Comparison of ENCODE assay signal across 8 cellular contexts in the genomic region with DNA sequence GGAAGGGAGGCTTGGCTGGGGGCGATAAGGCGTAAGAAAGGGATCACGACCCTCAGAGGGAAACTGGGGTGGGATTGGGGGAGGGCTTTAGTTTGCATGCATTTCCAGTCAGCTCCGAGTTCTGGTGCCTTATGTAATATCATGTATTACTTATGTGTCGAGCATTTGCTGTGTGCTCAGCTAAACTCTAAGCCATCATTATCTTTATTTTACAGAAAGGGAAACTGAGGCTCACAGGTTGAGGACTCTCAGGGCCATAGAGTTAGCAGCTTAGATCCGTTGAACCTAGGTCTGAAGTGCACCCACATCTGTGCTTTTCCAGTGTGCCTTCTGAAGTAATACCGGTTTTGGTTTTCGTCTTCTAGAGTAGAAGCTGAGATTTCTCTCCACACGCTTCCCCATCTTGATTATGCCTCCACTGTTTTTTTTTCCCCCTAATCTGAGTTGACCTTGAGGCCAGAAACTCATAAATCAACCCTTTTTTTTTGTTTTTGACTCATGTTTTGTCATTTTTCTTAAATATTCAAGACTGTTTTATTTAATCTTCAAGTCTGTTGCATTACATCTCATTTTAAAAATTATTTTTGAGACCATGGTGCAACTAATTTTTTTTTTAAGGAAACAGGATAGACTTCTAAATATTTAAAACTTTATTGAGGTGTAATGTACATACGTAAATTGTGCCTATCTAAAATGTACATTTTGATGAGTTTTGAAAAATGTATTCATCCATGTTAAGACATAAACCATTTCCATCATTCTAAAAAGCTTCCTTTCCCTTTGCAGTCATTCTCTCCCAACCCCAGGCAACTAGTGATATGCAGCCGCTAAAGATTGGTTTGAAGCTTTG. TPM values are rescaled to one million over a fixed set of nuclear protein-coding genes. Genes with fewer than 3 reads are reported as not detected.
DNase-seq lines count a peak whose midpoint lies in the region; TF ChIP-seq lines count a peak whose summit lies in the region.

No MANE protein-coding gene starts in this region.

- peak overlapping the region; percentile 100 for H3K4me3 Mint-ChIP-seq in activated T-cell treated with anti-CD3 and anti-CD28 coated beads, Interleukin-2, amount 50 U/mL, for 24 hours

- no peak for TF ChIP-seq POLR2A in sigmoid colon (IDR thresholded peaks at IDR 0.05)

- peaks cover 11% of the 10 kb centered on the region for H3K9me3 Mint-ChIP-seq in activated T-cell treated with anti-CD3 and anti-CD28 coated beads, Interleukin-2, amount 50 U/mL, for 24 hours

- H3K27me3 ChIP-seq in SK-N-SH (ENCODE audit: insufficient read depth) (no peaks in the 10 kb centered on the region), sigmoid colon (no peaks in the 10 kb centered on the region)

- H3F3A ChIP-seq in SK-N-SH (replicated peaks; ENCODE audit: insufficient read depth): peaks cover 18% of the 10 kb centered on the region

- peaks cover 61% of the 10 kb centered on the region for H3K36me3 Mint-ChIP-seq in activated T-cell treated with anti-CD3 and anti-CD28 coated beads, Interleukin-2, amount 50 U/mL, for 24 hours (ENCODE audit: low read depth)

- peak overlapping the region; percentile 82 to 84 for H3K4me3 ChIP-seq in SK-N-SH (ENCODE audit: low read depth in 2 of 2, low read length in 1 of 2)
- H3K4me3 ChIP-seq in fibroblast of mammary gland (ENCODE audit: control insufficient read depth, low read depth, low read length): peak overlapping the region; percentile 100
- H3K4me3 ChIP-seq in sigmoid colon: peak overlapping the region; percentile 50 to 77 (median 70)

- DNase-seq in activated T-cell treated with anti-CD3 and anti-CD28 coated beads, Interleukin-2, amount 50 U/mL, for 24 hours: no peak
- DNase-seq in activated T-cell treated with anti-CD3 and anti-CD28 coated beads for 4 hours: no peak
- peak; percentile 28 for DNase-seq in SK-N-SH
- DNase-seq in fibroblast of mammary gland (ENCODE audit: low read depth): no peak
- DNase-seq in sigmoid colon: no peak
- no peak for DNase-seq in NOMO-1 treated with DMSO at 0.1 percent for 48 hours (lab: John Stamatoyannopoulos, UW; ENCODE audit: unreplicated experiment)
- DNase-seq in superior temporal gyrus (ENCODE audit: extremely low spot score): no peak
- no peak for DNase-seq in NCI-H1105 treated with DMSO at 0.1 percent for 48 hours (lab: John Stamatoyannopoulos, UW)

- peak overlapping the region; percentile 99 for H3K27ac Mint-ChIP-seq in activated T-cell treated with anti-CD3 and anti-CD28 coated beads, Interleukin-2, amount 50 U/mL, for 24 hours

- POLR2A ChIA-PET in SK-N-SH (lab: Yijun Ruan, JAX): no interaction called here

- TF ChIP-seq CTCF in SK-N-SH (IDR thresholded peaks at IDR 0.05) (no peak), fibroblast of mammary gland (conservative IDR thresholded peaks at IDR 0.05; ENCODE audit: control insufficient read depth, insufficient read depth, low read depth, low read length) (no peak), sigmoid colon (IDR thresholded peaks at IDR 0.05) (no peak)

- H3K36me3 ChIP-seq in SK-N-SH (replicated peaks in 1 of 2; ENCODE audit: control insufficient read depth in 1 of 2, insufficient read depth in 2 of 2, low read length in 1 of 2): peaks cover 3 to 27% of the 10 kb centered on the region in 2 experiments
- peaks cover 0 to 30% (median 9%) of the 10 kb centered on the region in 4 donors for H3K36me3 ChIP-seq in sigmoid colon

- CTCF ChIA-PET in SK-N-SH (lab: Yijun Ruan, JAX): interaction anchor here (0.8 to 2.3 kb wide), 4 partner anchors 18 to 142 kb away, joined by 3 to 7 read pairs (median 3); no protein-coding TSS in a partner anchor

- intact Hi-C loops in sigmoid colon (cut with DNase I): loop anchor here (5.0 kb wide), 1 partner anchor 38 kb away; the partner anchor contains the start of gene TERF2

- no peak for TF ChIP-seq EP300 in SK-N-SH (IDR thresholded peaks at IDR 0.05; ENCODE audit: borderline replicate concordance in 1 of 2, low read depth in 1 of 2, low read length in 1 of 2)
- no peak for TF ChIP-seq EP300 in sigmoid colon (IDR thresholded peaks at IDR 0.05)

- WGBS in SK-N-SH (ENCODE audit: low lambda C conversion rate): 13% methylated on average over 11 of the region's 11 CpGs
- 13 to 16% methylated on average over 11 of the region's 11 CpGs for WGBS in sigmoid colon, 2 donors

- H4K20me1 ChIP-seq in SK-N-SH (ENCODE audit: insufficient read depth): no peaks in the 10 kb centered on the region

- H3K4me1 Mint-ChIP-seq in activated T-cell treated with anti-CD3 and anti-CD28 coated beads, Interleukin-2, amount 50 U/mL, for 24 hours (ENCODE audit: low read depth): peaks cover 47% of the 10 kb centered on the region

- H3K9me2 ChIP-seq in SK-N-SH: no peaks in the 10 kb centered on the region

- H3K27me3 Mint-ChIP-seq in activated T-cell treated with anti-CD3 and anti-CD28 coated beads, Interleukin-2, amount 50 U/mL, for 24 hours: no peaks in the 10 kb centered on the region

- H3K4me1 ChIP-seq in SK-N-SH (ENCODE audit: control insufficient read depth in 1 of 2, insufficient read depth in 2 of 2, low read depth in 1 of 2, low read length in 1 of 2): peaks cover 0 to 5% of the 10 kb centered on the region in 2 experiments; a peak in 1 of 4 replicates
- H3K4me1 ChIP-seq in sigmoid colon: peaks cover 0 to 12% (median 8%) of the 10 kb centered on the region in 4 donors

- peak overlapping the region; percentile 65 for H2AFZ ChIP-seq in SK-N-SH (ENCODE audit: low read depth)

- peak overlapping the region; percentile 85 for H3K4me2 ChIP-seq in SK-N-SH

- peaks cover 57% of the 10 kb centered on the region for H3K79me2 ChIP-seq in SK-N-SH (ENCODE audit: insufficient read depth)

- peak overlapping the region; percentile 87 for H3K9ac ChIP-seq in SK-N-SH

- TF ChIP-seq RAD21 in SK-N-SH (IDR thresholded peaks at IDR 0.05; ENCODE audit: low read length): no peak

- H3K9me3 ChIP-seq in SK-N-SH (no peaks in the 10 kb centered on the region), sigmoid colon (no peaks in the 10 kb centered on the region)

- H3K27ac ChIP-seq in SK-N-SH (ENCODE audit: low read depth in 2 of 2, low read length in 1 of 2) (peak overlapping the region; percentile 17 to 69), sigmoid colon (peak overlapping the region; percentile 78 to 85 (median 81))

TF ChIP-seq in SK-N-SH, 30 proteins besides CTCF, POLR2A, EP300 and RAD21 (continues in another document):
- TF ChIP-seq TCF12 (IDR thresholded peaks at IDR 0.05): no peak
- no peak for TF ChIP-seq RXRA (IDR thresholded peaks at IDR 0.05; ENCODE audit: borderline replicate concordance, low read depth)
- no peak for TF ChIP-seq POLR2AphosphoS5 (IDR thresholded peaks at IDR 0.05; ENCODE audit: low read depth, low read length)
- no peak; the same call in 1 of the 2 replicates for TF ChIP-seq GABPA (IDR thresholded peaks at IDR 0.05; ENCODE audit: low read depth)
- no peak for TF ChIP-seq RCOR1 (IDR thresholded peaks at IDR 0.05; ENCODE audit: low read length)
- TF ChIP-seq ELF1 (IDR thresholded peaks at IDR 0.05): no peak
- no peak for TF ChIP-seq USF1 (IDR thresholded peaks at IDR 0.05; ENCODE audit: borderline replicate concordance, low read depth)
- no peak for TF ChIP-seq EZH2phosphoT487 (IDR thresholded peaks at IDR 0.05; ENCODE audit: borderline replicate concordance, low read depth)
- no peak for TF ChIP-seq ZBTB33 (IDR thresholded peaks at IDR 0.05; ENCODE audit: borderline replicate concordance, low read depth)
- TF ChIP-seq YY1 (IDR thresholded peaks at IDR 0.05; ENCODE audit: low read depth): no peak
- TF ChIP-seq MAX (IDR thresholded peaks at IDR 0.05; ENCODE audit: low read depth): no peak

RNA-seq across cellular contexts. Expression of gene CYB5B, which starts 0.7 kb away (rescaled TPM):
- polyA plus RNA-seq in SK-N-SH (2012; rRNA removed) (64.4 and 86.1 TPM in 2 replicates), sigmoid colon (100 to 1,000 TPM; 129 to 196 (median 138) TPM)
- polyA plus RNA-seq in SK-N-SH (2012; cell fraction: cytosol; rRNA removed): 65.8 and 78.1 TPM in 2 replicates
- polyA plus RNA-seq in SK-N-SH (2012; cell fraction: nucleus; rRNA removed): 15.2 and 43.7 TPM in 2 replicates
- total RNA-seq in sigmoid colon: 10 to 100 TPM; 24.4 to 43.8 (median 34.7) TPM

RNA-seq across cellular contexts. Expression of gene TERF2, which starts 39.4 kb away (rescaled TPM):
- polyA plus RNA-seq in SK-N-SH (2012; rRNA removed): 12.3 and 14.2 TPM in 2 replicates
- 14.4 and 14.5 TPM in 2 replicates for polyA plus RNA-seq in SK-N-SH (2012; cell fraction: cytosol; rRNA removed)
- 12.6 and 13.6 TPM in 2 replicates for polyA plus RNA-seq in SK-N-SH (2012; cell fraction: nucleus; rRNA removed)
- total RNA-seq in sigmoid colon: 10 to 100 TPM; 15.3 to 30.8 (median 21.6) TPM
- polyA plus RNA-seq in sigmoid colon: 10 to 100 TPM in 2 of 3 donors, 1 to 10 TPM in 1; 7.8 to 22.2 (median 17.1) TPM
